26 cellular contexts compared by ENCODE assay signal in the genomic region with DNA sequence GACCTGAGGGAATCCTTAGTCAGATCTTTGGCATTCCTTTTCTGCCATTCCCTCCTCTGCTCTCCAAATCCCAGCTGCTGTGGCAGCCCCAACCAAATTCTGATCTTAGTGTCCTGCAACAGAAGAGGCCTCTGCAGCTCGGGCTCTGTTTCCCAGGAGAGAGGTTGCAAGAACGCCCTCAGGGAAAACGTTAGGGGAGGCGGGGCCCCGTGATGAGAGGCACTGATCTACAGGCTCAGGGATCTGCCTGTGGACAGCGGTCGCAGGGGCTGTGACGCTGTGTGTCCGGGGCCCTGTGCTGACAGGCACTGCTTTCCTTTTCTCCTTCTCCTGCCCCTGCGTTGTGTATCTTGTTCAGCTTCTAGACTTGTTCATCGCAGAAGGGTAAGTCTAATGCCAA. TPM values are rescaled to one million over a fixed set of nuclear protein-coding genes. Genes with fewer than 3 reads are reported as not detected.
DNase-seq lines count a peak whose midpoint lies in the region; ATAC-seq, FAIRE-seq and TF ChIP-seq lines count a peak whose summit lies in the region.
"Had no signal": no experiment of that assay in that cellular context is flagged by ENCODE, and none has a peak within 500 bp of the region (broad histone marks: within the 10 kb centered on the region; RNA-seq: fewer than 3 reads in every experiment).

No MANE protein-coding gene starts in this region.

- no peaks in the 10 kb centered on the region for H3K36me3 Mint-ChIP-seq in activated CD4-positive, alpha-beta T cell treated with anti-CD3 and anti-CD28 coated beads, Interleukin-2, amount 10 ng/mL, durations not matched to agents 7 days and 5 days (ENCODE audit: low read depth)
- H3K36me3 Mint-ChIP-seq: CD8-positive, alpha-beta T cell; mesothelial cell of epicardium had no signal

- CTCF ChIA-PET in activated CD4-positive, alpha-beta T cell treated with anti-CD3 and anti-CD28 coated beads, Interleukin-2, amount 10 ng/mL, durations not matched to agents 7 days and 5 days (lab: Charles Lee): interaction anchor here (0.6 kb wide), 1 partner anchor 220 kb away, joined by 3 read pairs; no protein-coding TSS in a partner anchor
- CTCF ChIA-PET in GM10248 (lab: Yijun Ruan, JAX): no interaction called here

- no peaks in the 10 kb centered on the region for H3K27me3 ChIP-seq in aorta (ENCODE audit: control insufficient read depth in 1 of 2, insufficient read depth in 2 of 2, low read length in 1 of 2)
- H3K27me3 ChIP-seq: thyroid gland had no signal

- no peak overlapping the region for H3K27ac Mint-ChIP-seq in activated CD4-positive, alpha-beta T cell treated with anti-CD3 and anti-CD28 coated beads, Interleukin-2, amount 10 ng/mL, durations not matched to agents 7 days and 5 days
- H3K27ac Mint-ChIP-seq: activated T-helper 17 cell treated with anti-CD3 and anti-CD28 coated beads, Interleukin-2, amount 50 U/mL, for 72 hours; CD8-positive, alpha-beta T cell; mesothelial cell of epicardium; nephron had no signal

- H3K4me3 ChIP-seq in kidney (ENCODE audit: low read length in 2 of 2) (no peak overlapping the region), aorta (ENCODE audit: low read length in 2 of 2) (no peak overlapping the region)
- H3K4me3 ChIP-seq: HAP-1, prostate gland, smooth muscle cell, thyroid gland had no signal

- TF ChIP-seq CTCF in kidney (IDR thresholded peaks at IDR 0.05; ENCODE audit: borderline replicate concordance, extremely low read depth, insufficient read depth) (no peak), GM10248 (IDR thresholded peaks at IDR 0.05; ENCODE audit: control extremely low read depth, extremely low read depth, low read depth, missing control alignments) (no peak)

- no peak for ATAC-seq in left cardiac atrium
- no peak for ATAC-seq in left ventricle myocardium superior
- no peak for ATAC-seq in aorta (ENCODE audit: low FRiP score)
- ATAC-seq: activated T-helper 17 cell treated with anti-CD3 and anti-CD28 coated beads, Interleukin-2, amount 50 U/mL, for 72 hours; CD8-positive, alpha-beta T cell; stimulated activated naive CD8-positive, alpha-beta T cell treated with anti-CD3 and anti-CD28 coated beads, Interleukin-15, Interleukin-2, amounts not matched to agents 100 U/mL and 50 U/mL, for 24 hours had no signal

- peaks cover 3 to 17% of the 10 kb centered on the region in 2 donors for H3K9me3 ChIP-seq in kidney (ENCODE audit: control insufficient read depth in 1 of 2, low read length in 2 of 2)
- peaks cover 2% of the 10 kb centered on the region for H3K9me3 ChIP-seq in aorta (ENCODE audit: control insufficient read depth, low read length)
- H3K9me3 ChIP-seq: prostate gland, thyroid gland had no signal

- DNase-seq in left cardiac atrium: peak; percentile 14
- no peak for DNase-seq in left ventricle myocardium superior
- DNase-seq in RPMI7951 (ENCODE audit: low read depth): peak; percentile 9
- DNase-seq in kidney: peak; percentile 28
- DNase-seq in aorta: peak; percentile 20 to 62
- DNase-seq in 8988T: no peak
- no peak for DNase-seq in activated CD4-positive, alpha-beta T cell treated with anti-CD3 and anti-CD28 coated beads, Interleukin-2, amount 10 ng/mL, durations not matched to agents 7 days and 5 days
- no peak for DNase-seq in GM10248 (ENCODE audit: extremely low spot score)
- DNase-seq: activated CD4-positive, alpha-beta T cell treated with anti-CD3 and anti-CD28 coated beads for 4 hours; CD8-positive, alpha-beta T cell; dermis blood vessel endothelial cell; hippocampal formation; Karpas-422; kidney glomerular epithelial cell; NCI-H1048; NCI-H510A treated with DMSO at 0.1 percent for 48 hours; stimulated activated CD4-positive, alpha-beta T cell treated with anti-CD3 and anti-CD28 coated beads, Interleukin-4, amount 100 ng/mL, for 1 hour; stimulated activated naive CD8-positive, alpha-beta T cell treated with anti-CD3 and anti-CD28 coated beads, Interleukin-15, Interleukin-2, amounts not matched to agents 100 U/mL and 50 U/mL, for 24 hours; thyroid gland had no signal

- POLR2A ChIA-PET in activated CD4-positive, alpha-beta T cell treated with anti-CD3 and anti-CD28 coated beads, Interleukin-2, amount 10 ng/mL, durations not matched to agents 7 days and 5 days (lab: Charles Lee): no interaction called here
- POLR2A ChIA-PET in GM10248 (lab: Yijun Ruan, JAX): no interaction called here

- peaks cover 4% of the 10 kb centered on the region for H3K27me3 Mint-ChIP-seq in activated CD4-positive, alpha-beta T cell treated with anti-CD3 and anti-CD28 coated beads, Interleukin-2, amount 10 ng/mL, durations not matched to agents 7 days and 5 days

- H3K9ac ChIP-seq in kidney (ENCODE audit: low read length in 2 of 2): no peak overlapping the region

- no peak overlapping the region for H3K4me3 Mint-ChIP-seq in activated CD4-positive, alpha-beta T cell treated with anti-CD3 and anti-CD28 coated beads, Interleukin-2, amount 10 ng/mL, durations not matched to agents 7 days and 5 days
- H3K4me3 Mint-ChIP-seq: activated T-helper 17 cell treated with anti-CD3 and anti-CD28 coated beads, Interleukin-2, amount 50 U/mL, for 72 hours; CD8-positive, alpha-beta T cell; mesothelial cell of epicardium; nephron had no signal

- no peaks in the 10 kb centered on the region for H3K36me3 ChIP-seq in kidney (ENCODE audit: control insufficient read depth in 1 of 2, insufficient read depth in 2 of 2, low read length in 2 of 2)
- no peaks in the 10 kb centered on the region for H3K36me3 ChIP-seq in aorta (ENCODE audit: control insufficient read depth in 1 of 2, insufficient read depth in 2 of 2, low read length in 1 of 2)
- H3K36me3 ChIP-seq: HAP-1, prostate gland, thyroid gland had no signal

- no peaks in the 10 kb centered on the region for H3K4me1 Mint-ChIP-seq in activated CD4-positive, alpha-beta T cell treated with anti-CD3 and anti-CD28 coated beads, Interleukin-2, amount 10 ng/mL, durations not matched to agents 7 days and 5 days
- H3K4me1 Mint-ChIP-seq: activated T-helper 17 cell treated with anti-CD3 and anti-CD28 coated beads, Interleukin-2, amount 50 U/mL, for 72 hours had no signal

- no peaks in the 10 kb centered on the region for H3K4me1 ChIP-seq in kidney (ENCODE audit: control insufficient read depth in 1 of 2, insufficient read depth in 1 of 2, low read depth in 1 of 2, low read length in 2 of 2)
- no peaks in the 10 kb centered on the region for H3K4me1 ChIP-seq in aorta (ENCODE audit: control insufficient read depth in 1 of 2, insufficient read depth in 2 of 2, low read length in 2 of 2)
- H3K4me1 ChIP-seq: HAP-1, prostate gland, thyroid gland had no signal

- no peak for FAIRE-seq in kidney (lab: Jason Lieb, UNC)

- H3K27ac ChIP-seq in kidney (ENCODE audit: low read depth in 2 of 2, low read length in 2 of 2) (no peak overlapping the region), aorta (ENCODE audit: low read depth in 1 of 2, low read length in 2 of 2) (no peak overlapping the region)
- H3K27ac ChIP-seq: prostate gland, thyroid gland had no signal

- 54 to 57% methylated on average over 11 of the region's 11 CpGs for WGBS in aorta, 2 donors

- intact Hi-C loops in left cardiac atrium (cut with DNase I) (no loop called here), left ventricle myocardium superior (cut with micrococcal nuclease) (no loop called here), kidney (cut with DNase I) (no loop called here), aorta (cut with DNase I) (no loop called here)

- no peaks in the 10 kb centered on the region for H3K9me3 Mint-ChIP-seq in activated CD4-positive, alpha-beta T cell treated with anti-CD3 and anti-CD28 coated beads, Interleukin-2, amount 10 ng/mL, durations not matched to agents 7 days and 5 days
- H3K9me3 Mint-ChIP-seq: activated T-helper 17 cell treated with anti-CD3 and anti-CD28 coated beads, Interleukin-2, amount 50 U/mL, for 72 hours had no signal

RNA-seq across cellular contexts. Expression of a gene that starts 57.3 kb away (rescaled TPM):
- total RNA-seq in left cardiac atrium (1 to 10 TPM; 1.4 to 9.9 TPM), left ventricle myocardium superior (45.2 TPM), kidney (0.60 TPM), aorta (1 to 10 TPM in 1 of 2 donors, under 1 TPM in 1; 0.84 to 1.4 TPM)
- total RNA-seq in RPMI7951 (2014; rRNA removed; shearing (Covaris generic)): 0.88 and 1.6 TPM in 2 replicates
- polyA plus RNA-seq in kidney (ENCODE audit: insufficient read depth, low read depth, low replicate concordance) (not detected), aorta (under 1 TPM in 1 of 2 donors, not detected in 1; 0.95 TPM)
- total RNA-seq in activated CD4-positive, alpha-beta T cell treated with anti-CD3 and anti-CD28 coated beads, Interleukin-2, amount 10 ng/mL, durations not matched to agents 7 days and 5 days: 1 to 10 TPM; 1.2 to 1.6 TPM
- total RNA-seq: HT1080 had no signal

Comparison
In these comparisons a context has a peak if more than half of its experiments do, and no peak if none do; other contexts are left out.
1. DNase-seq: peak in left cardiac atrium (single experiment), RPMI7951 (single experiment), kidney (single experiment) and aorta (2 of 2); none in left ventricle myocardium superior (single experiment), 8988T (single experiment), activated CD4-positive, alpha-beta T cell treated with anti-CD3 and anti-CD28 coated beads, Interleukin-2, amount 10 ng/mL, durations not matched to agents 7 days and 5 days (single experiment) and GM10248 (single experiment).